Comparison of ENCODE assay signal across 17 cellular contexts in the genomic region with DNA sequence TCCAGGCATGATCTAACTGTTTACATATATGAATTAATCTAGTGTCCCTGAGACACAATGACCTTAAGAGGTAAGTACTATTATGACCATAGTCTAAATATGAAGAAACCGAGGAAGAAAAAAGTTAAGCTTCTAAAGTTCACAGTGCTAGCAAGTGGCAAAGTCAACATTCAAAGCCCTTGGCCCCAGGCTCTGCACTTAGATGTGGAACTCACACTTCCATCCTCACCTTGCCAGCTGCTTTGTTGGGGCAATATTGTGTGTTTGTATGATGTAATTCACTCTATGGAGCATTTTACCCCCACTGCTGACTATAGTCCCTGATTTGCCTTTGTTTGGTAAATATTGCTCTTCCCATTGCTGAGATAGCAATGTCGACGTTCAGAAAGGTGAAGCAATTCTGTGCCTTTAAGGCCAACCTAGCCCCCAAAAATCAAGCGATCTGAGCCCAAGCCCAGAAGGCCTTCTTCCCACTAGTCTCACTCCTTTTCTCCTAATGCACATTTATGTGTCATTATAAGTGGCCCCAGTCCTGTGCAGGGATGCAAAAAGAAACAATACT.
A peak's percentile ranks its signal among the peaks of the same experiment; 100 is the strongest.
DNase-seq lines count a peak whose midpoint lies in the region; ATAC-seq and TF ChIP-seq lines count a peak whose summit lies in the region.
"Had no signal": no experiment of that assay in that cellular context is flagged by ENCODE, and none has a peak within 500 bp of the region (broad histone marks: within the 10 kb centered on the region; RNA-seq: fewer than 3 reads in every experiment).

No MANE protein-coding gene starts in this region.

- no peak overlapping the region for H3K23ac ChIP-seq in trophoblast cell (ENCODE audit: low read length)

- no peak overlapping the region for H4K12ac ChIP-seq in trophoblast cell (ENCODE audit: low read depth, low read length)

- H3K4me1 ChIP-seq in trophoblast cell (ENCODE audit: control insufficient read depth in 1 of 2, insufficient read depth in 2 of 2, low read length in 2 of 2): peaks cover 9 to 12% of the 10 kb centered on the region in 2 experiments

- no peak overlapping the region for H2AFZ ChIP-seq in trophoblast cell (ENCODE audit: insufficient read depth, low read length, poor library complexity)
- H2AFZ ChIP-seq: GM23248 had no signal

- peaks cover 26% of the 10 kb centered on the region for H3K79me1 ChIP-seq in trophoblast cell (ENCODE audit: low read length)

- CTCF ChIA-PET in activated CD4-positive, alpha-beta T cell treated with anti-CD3 and anti-CD28 coated beads for 36 hours (lab: Charles Lee): no interaction called here

- no peaks in the 10 kb centered on the region for H3K36me3 Mint-ChIP-seq in activated CD4-positive, alpha-beta T cell treated with anti-CD3 and anti-CD28 coated beads for 36 hours (ENCODE audit: low read depth)
- H3K36me3 Mint-ChIP-seq in brain: no peaks in the 10 kb centered on the region
- H3K36me3 Mint-ChIP-seq: CD8-positive, alpha-beta T cell had no signal

- peak overlapping the region; percentile 52 for H2BK120ac ChIP-seq in trophoblast cell (ENCODE audit: insufficient read depth, low read length, poor library complexity)

- H3K27me3 ChIP-seq in trophoblast cell (ENCODE audit: insufficient read depth, low read length): no peaks in the 10 kb centered on the region

- no peak overlapping the region for H3K4ac ChIP-seq in trophoblast cell (ENCODE audit: low read depth, low read length)

- no peak overlapping the region for H3K4me3 Mint-ChIP-seq in activated CD4-positive, alpha-beta T cell treated with anti-CD3 and anti-CD28 coated beads for 36 hours
- no peak overlapping the region for H3K4me3 Mint-ChIP-seq in brain
- H3K4me3 Mint-ChIP-seq: CD8-positive, alpha-beta T cell had no signal

- POLR2A ChIA-PET in activated CD4-positive, alpha-beta T cell treated with anti-CD3 and anti-CD28 coated beads for 36 hours (lab: Charles Lee): no interaction called here

- no peak overlapping the region for H3K9ac ChIP-seq in trophoblast cell (ENCODE audit: low read length)
- H3K9ac ChIP-seq: GM23248 had no signal

- H3K4me2 ChIP-seq in trophoblast cell (ENCODE audit: low read length): no peak overlapping the region

- H4K91ac ChIP-seq in trophoblast cell (ENCODE audit: low read depth, low read length): no peak overlapping the region

- no CpG with 5 or more reads among the region's 4 CpGs for WGBS in trophoblast cell (ENCODE audit: extremely low coverage, insufficient coverage, insufficient read length)

- H3K4me3 ChIP-seq in trophoblast cell (ENCODE audit: low read depth, low read length): no peak overlapping the region
- H3K4me3 ChIP-seq: GM23248 had no signal

- H2BK5ac ChIP-seq in trophoblast cell (ENCODE audit: low read depth, low read length, poor library complexity): no peak overlapping the region

- H3K9me3 ChIP-seq in trophoblast cell (ENCODE audit: insufficient read depth, low read depth, low read length): no peaks in the 10 kb centered on the region
- H3K9me3 ChIP-seq: Caco-2 had no signal

- no peaks in the 10 kb centered on the region for H3K27me3 Mint-ChIP-seq in activated CD4-positive, alpha-beta T cell treated with anti-CD3 and anti-CD28 coated beads for 36 hours
- peaks cover 3% of the 10 kb centered on the region for H3K27me3 Mint-ChIP-seq in brain

- no peak overlapping the region for H4K8ac ChIP-seq in trophoblast cell (ENCODE audit: low read depth, low read length)

- no peak overlapping the region for H2AK5ac ChIP-seq in trophoblast cell (ENCODE audit: low read length)

- no peaks in the 10 kb centered on the region for H3K36me3 ChIP-seq in trophoblast cell (ENCODE audit: control insufficient read depth in 1 of 2, insufficient read depth in 2 of 2, low read length in 2 of 2)

- no peaks in the 10 kb centered on the region for H3K9me3 Mint-ChIP-seq in activated CD4-positive, alpha-beta T cell treated with anti-CD3 and anti-CD28 coated beads for 36 hours (ENCODE audit: low read depth)
- H3K9me3 Mint-ChIP-seq in brain: peaks cover 0 to 3% (median 0%) of the 10 kb centered on the region in 5 experiments
- H3K9me3 Mint-ChIP-seq: CD8-positive, alpha-beta T cell had no signal

- H3K14ac ChIP-seq in trophoblast cell (ENCODE audit: low read length): no peak overlapping the region

- H2BK12ac ChIP-seq in trophoblast cell (ENCODE audit: low read length): no peak overlapping the region

- H3K18ac ChIP-seq in trophoblast cell (ENCODE audit: low read length): no peak overlapping the region

- no peak overlapping the region for H3K27ac ChIP-seq in trophoblast cell (ENCODE audit: low read depth, low read length)
- H3K27ac ChIP-seq: GM23248 had no signal

- H3K79me2 ChIP-seq in trophoblast cell (ENCODE audit: control insufficient read depth, insufficient read depth, low read length, poor library complexity): peaks cover 2% of the 10 kb centered on the region

- DNase-seq in activated CD4-positive, alpha-beta T cell treated with anti-CD3 and anti-CD28 coated beads for 36 hours: no peak
- no peak for DNase-seq in activated CD4-positive, alpha-beta T cell treated with anti-CD3 and anti-CD28 coated beads for 48 hours
- DNase-seq in NCI-H69 (lab: John Stamatoyannopoulos, UW) (peak; percentile 10), trophoblast cell (no peak), NCI-H526 treated with DMSO at 0.1 percent for 48 hours (lab: John Stamatoyannopoulos, UW) (no peak), foreskin melanocyte (no peak)
- DNase-seq: C1 segment of cervical spinal cord; Caco-2; CD8-positive, alpha-beta T cell; DMS153; DMS79 treated with DMSO at 0.1 percent for 48 hours; GF-D8; GM23248; H7; HCEC 1CT had no signal

- peak overlapping the region; percentile 33 for H3K27ac Mint-ChIP-seq in activated CD4-positive, alpha-beta T cell treated with anti-CD3 and anti-CD28 coated beads for 36 hours
- H3K27ac Mint-ChIP-seq in brain: peak overlapping the region in 3 of 5 experiments; percentile 14 to 56 (median 24)
- H3K27ac Mint-ChIP-seq: CD8-positive, alpha-beta T cell had no signal

- ATAC-seq in activated CD4-positive, alpha-beta T cell treated with anti-CD3 and anti-CD28 coated beads for 36 hours: no peak
- no peak for ATAC-seq in GM21529 (IDR thresholded peaks at IDR 0.05; ENCODE audit: unreplicated experiment)
- ATAC-seq: CD8-positive, alpha-beta T cell had no signal

- no peak for TF ChIP-seq CTCF in brain (conservative IDR thresholded peaks at IDR 0.05)

- peaks cover 17% of the 10 kb centered on the region for H3K4me1 Mint-ChIP-seq in activated CD4-positive, alpha-beta T cell treated with anti-CD3 and anti-CD28 coated beads for 36 hours
- H3K4me1 Mint-ChIP-seq in brain: peaks cover 75% of the 10 kb centered on the region

- intact Hi-C loops in activated CD4-positive, alpha-beta T cell treated with anti-CD3 and anti-CD28 coated beads for 36 hours (cut with DNase I, micrococcal nuclease): no loop called here
